In the genomic region with DNA sequence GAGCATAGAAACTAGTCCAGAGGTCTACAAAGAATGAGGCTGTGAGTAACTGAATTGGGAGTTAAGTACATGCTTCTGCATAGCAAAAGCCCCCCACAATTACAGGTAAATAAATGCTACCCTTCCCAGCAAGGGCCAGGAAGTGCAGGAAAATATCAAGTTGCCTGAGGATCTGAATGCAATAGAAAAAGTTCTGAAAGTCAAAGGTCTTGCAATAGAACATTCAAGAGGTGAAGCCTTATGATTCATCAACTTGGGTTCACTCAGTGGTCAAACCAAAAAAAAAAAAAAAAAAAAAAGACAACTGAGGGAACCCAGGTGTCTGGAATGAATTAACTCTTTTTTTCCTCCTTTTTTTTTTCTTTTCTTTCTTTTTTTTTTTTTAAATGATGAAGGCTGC, we compare ENCODE assay signal across 13 cellular contexts. TPM values are rescaled to one million over a fixed set of nuclear protein-coding genes. Genes with fewer than 3 reads are reported as not detected.
DNase-seq lines count a peak whose midpoint lies in the region; ATAC-seq, FAIRE-seq and TF ChIP-seq lines count a peak whose summit lies in the region.
"Had no signal": no experiment of that assay in that cellular context is flagged by ENCODE, and none has a peak within 500 bp of the region (broad histone marks: within the 10 kb centered on the region; RNA-seq: fewer than 3 reads in every experiment).

No MANE protein-coding gene starts in this region.

- no peaks in the 10 kb centered on the region for H4K20me1 ChIP-seq in H1 (replicated peaks in 1 of 2; ENCODE audit: control insufficient read depth in 1 of 2, insufficient read depth in 2 of 2, low read length in 2 of 2)

- TF ChIP-seq CTCF in NB4 (IDR thresholded peaks at IDR 0.05; ENCODE audit: low read depth, low read length) (no peak), H1 (IDR thresholded peaks at IDR 0.05; ENCODE audit: control extremely low read depth in 1 of 3, insufficient read depth in 1 of 3, low read depth in 1 of 3, low read length in 3 of 3) (no peak), nephron progenitor cell (IDR thresholded peaks at IDR 0.05) (no peak)

- peak overlapping the region; percentile 58 for H3K27ac Mint-ChIP-seq in nephron progenitor cell

- no peak overlapping the region for H3K27ac ChIP-seq in H1 (ENCODE audit: low read depth, low read length)
- H3K27ac ChIP-seq: cardiac muscle cell, pancreas had no signal

- H4K8ac ChIP-seq in H1 (ENCODE audit: extremely low read depth, insufficient read depth, low read length), result no peak overlapping the region

- ATAC-seq in GM18870 (IDR thresholded peaks at IDR 0.05; ENCODE audit: unreplicated experiment), result no peak

- H2BK120ac ChIP-seq in H1 (replicated peaks; ENCODE audit: low read depth, low read length), result no peak overlapping the region

- no peak overlapping the region for H3K23ac ChIP-seq in H1 (ENCODE audit: insufficient read length)

- no peaks in the 10 kb centered on the region for H3K23me2 ChIP-seq in H1 (ENCODE audit: low read depth, low read length)

- no peak overlapping the region for H3K14ac ChIP-seq in H1 (ENCODE audit: insufficient read length)

- no peak overlapping the region for H3K4me3 ChIP-seq in NB4 (ENCODE audit: low read depth, low read length)
- no peak overlapping the region for H3K4me3 ChIP-seq in H1 (ENCODE audit: extremely low read depth in 1 of 4, insufficient read depth in 2 of 4, low read depth in 3 of 4, low read length in 4 of 4)
- H3K4me3 ChIP-seq: cardiac muscle cell, pancreas had no signal

- peaks cover 0 to 11% (median 9%) of the 10 kb centered on the region in 4 experiments; a peak in 5 of 7 replicates for H3K4me1 ChIP-seq in H1 (replicated peaks in 1 of 4; ENCODE audit: control insufficient read depth in 3 of 4, insufficient read depth in 4 of 4, low read length in 3 of 4)
- H3K4me1 ChIP-seq: pancreas had no signal

- H2AK5ac ChIP-seq in H1 (ENCODE audit: low read depth, low read length), result no peak overlapping the region

- no peaks in the 10 kb centered on the region for H3K36me3 Mint-ChIP-seq in nephron progenitor cell (ENCODE audit: low read depth)

- H3K27me3 ChIP-seq in H1 (replicated peaks in 1 of 4; ENCODE audit: control insufficient read depth in 3 of 4, extremely low read depth in 1 of 4, insufficient read depth in 3 of 4, low read length in 3 of 4), result no peaks in the 10 kb centered on the region; a peak in 1 of 7 replicates
- H3K27me3 ChIP-seq: cardiac muscle cell, pancreas had no signal

- no peak for TF ChIP-seq RAD21 in H1 (IDR thresholded peaks at IDR 0.05 in 1 of 2, conservative IDR thresholded peaks at IDR 0.05 in 1 of 2; ENCODE audit: low read depth in 2 of 2, low read length in 2 of 2)

- no peaks in the 10 kb centered on the region for H3K79me1 ChIP-seq in H1 (ENCODE audit: low read depth, low read length)

- no peak overlapping the region for H3K4me3 Mint-ChIP-seq in nephron progenitor cell
- H3K4me3 Mint-ChIP-seq: activated CD8-positive, alpha-beta T cell treated with anti-CD3 and anti-CD28 coated beads, Interleukin-2, amount 10 ng/mL, durations not matched to agents 7 days and 5 days had no signal

- CTCF ChIA-PET in H1 (lab: Charles Lee; ENCODE audit: partially characterized antibody), result interaction anchor here (0.9 to 1.4 kb wide), 4 partner anchors 9 to 207 kb away, joined by 3 to 6 read pairs (median 4); no protein-coding TSS in a partner anchor

- H2BK12ac ChIP-seq in H1 (ENCODE audit: low read depth, low read length), result no peak overlapping the region

- H3K4me2 ChIP-seq in H1 (ENCODE audit: insufficient read depth in 1 of 2, low read depth in 2 of 2, low read length in 2 of 2), result no peak overlapping the region

- FAIRE-seq in H1 (lab: Jason Lieb, UNC), result no peak
- FAIRE-seq: pancreas had no signal

- H3K36me3 ChIP-seq in H1 (ENCODE audit: control insufficient read depth in 2 of 4, insufficient read depth in 4 of 4, low read length in 3 of 4), result peaks cover 0 to 3% (median 0%) of the 10 kb centered on the region in 4 experiments; a peak in 1 of 8 replicates
- H3K36me3 ChIP-seq: cardiac muscle cell, pancreas had no signal

- peaks cover 9 to 16% of the 10 kb centered on the region in 2 experiments for H3K9me3 ChIP-seq in H1 (ENCODE audit: insufficient read depth in 2 of 2, low read depth in 1 of 2, low read length in 1 of 2)
- H3K9me3 ChIP-seq: pancreas had no signal

- TF ChIP-seq EP300 in H1 (IDR thresholded peaks at IDR 0.05; ENCODE audit: borderline replicate concordance in 1 of 2, low read depth in 2 of 2, low read length in 2 of 2), result no peak

- H3K4me1 Mint-ChIP-seq in nephron progenitor cell, result peaks cover 29% of the 10 kb centered on the region

- no peak overlapping the region for H4K5ac ChIP-seq in H1 (ENCODE audit: insufficient read length, low read depth, low read length)

- H3K4ac ChIP-seq in H1 (replicated peaks; ENCODE audit: insufficient read length, low read depth, low read length), result no peak overlapping the region

- DNase-seq in ELR (ENCODE audit: low read depth) (peak; percentile 89), NB4 (ENCODE audit: low read depth) (peak; percentile 63), H1 (ENCODE audit: low read depth in 1 of 2, low spot score in 2 of 2) (no peak), nephron progenitor cell (no peak), NCI-H2171 (lab: John Stamatoyannopoulos, UW) (no peak), cerebellum (ENCODE audit: low spot score) (no peak), NCI-H526 treated with DMSO at 0.1 percent for 48 hours (lab: John Stamatoyannopoulos, UW) (no peak)
- DNase-seq: NCI-H1417, pancreas, SHP77 had no signal

- no peak overlapping the region for H3K9ac ChIP-seq in H1 (replicated peaks in 1 of 4; ENCODE audit: extremely low read depth in 1 of 4, low read depth in 3 of 4, low read length in 3 of 4)

- H2BK20ac ChIP-seq in H1 (ENCODE audit: low read length), result no peak overlapping the region

- no peak overlapping the region for H2BK5ac ChIP-seq in H1 (ENCODE audit: low read depth, low read length)

- no peak overlapping the region for H2BK15ac ChIP-seq in H1 (ENCODE audit: low read length)

- no peaks in the 10 kb centered on the region for H3K79me2 ChIP-seq in H1 (ENCODE audit: control insufficient read depth in 1 of 2, insufficient read depth in 2 of 2, low read length in 2 of 2)

- H4K91ac ChIP-seq in H1 (replicated peaks; ENCODE audit: insufficient read length, low read length), result no peak overlapping the region

- no peak overlapping the region for H2AFZ ChIP-seq in H1 (ENCODE audit: low read length)

- H3K27me3 Mint-ChIP-seq in nephron progenitor cell (ENCODE audit: low read depth, poor library complexity), result no peaks in the 10 kb centered on the region

- TF ChIP-seq POLR2A in NB4 (IDR thresholded peaks at IDR 0.05; ENCODE audit: extremely low read depth, insufficient read length), result no peak
- TF ChIP-seq POLR2A in H1 (IDR thresholded peaks at IDR 0.05; ENCODE audit: control extremely low read depth in 1 of 2, low read depth in 2 of 2, low read length in 2 of 2), result no peak

- POLR2A ChIA-PET in H1 (lab: Charles Lee; ENCODE audit: partially characterized antibody), result no interaction called here

- peaks cover 11% of the 10 kb centered on the region for H3K9me3 Mint-ChIP-seq in nephron progenitor cell

- no peak overlapping the region for H3K18ac ChIP-seq in H1 (ENCODE audit: extremely low read depth, low read length)

- no peak overlapping the region for H3K56ac ChIP-seq in H1 (replicated peaks; ENCODE audit: insufficient read length, low read depth, low read length)

TF ChIP-seq in H1, 55 proteins besides CTCF, POLR2A, EP300 and RAD21:
- TF ChIP-seq E2F6 (IDR thresholded peaks at IDR 0.05) (no peak), POU5F1 (IDR thresholded peaks at IDR 0.05; ENCODE audit: low read depth, low read length) (0 out of 2 replicates have a peak, but pooled peaks have one; percentile 7)

RNA-seq across cellular contexts. Expression of gene RFX8, which starts 42.8 kb away (rescaled TPM):
- 0.60 and 1.3 TPM in 2 replicates for total RNA-seq in H1 (2021; fragmentation: NEBNext Ultra II Directional; extraction: Animal tissue kit (Norgen Biotek cat#: 25700))
- 0.57 and 0.97 TPM in 2 replicates for polyA plus RNA-seq in H1 (2011; rRNA removed)
- 1.2 TPM for polyA plus RNA-seq in H1 (2011; cell fraction: cytosol; rRNA removed)
- polyA plus RNA-seq in H1 (2011; cell fraction: nucleus; rRNA removed), result 1.3 TPM
- 0.54 to 1.4 TPM (median 0.94 TPM) in 4 replicates for polyA plus RNA-seq in H1 (2012, experiment 1 of 2)
- polyA plus RNA-seq in H1 (2012, experiment 2 of 2), result not detected
- 0.41 TPM for polyA plus RNA-seq in H1 (2013, experiment 1 of 2)
- 0.22 TPM for polyA plus RNA-seq in H1 (2013, experiment 2 of 2)
- 0.28 and 0.34 TPM in 2 replicates for polyA minus RNA-seq in H1 (2011; rRNA and poly(A)+ RNA removed)
- polyA minus RNA-seq in H1 (2011; cell fraction: cytosol; rRNA and poly(A)+ RNA removed), result not detected
- 1.6 TPM for polyA minus RNA-seq in H1 (2011; cell fraction: nucleus; rRNA and poly(A)+ RNA removed)
- total RNA-seq in cerebellum, result 0.36 TPM
- polyA plus RNA-seq: cardiac muscle cell had no signal

Comparison
In these comparisons a context has a peak if more than half of its experiments do, and no peak if none do; other contexts are left out.
1. DNase-seq: peak in ELR (single experiment) and NB4 (single experiment); none in H1 (0 of 2), nephron progenitor cell (single experiment), NCI-H2171 (single experiment), cerebellum (single experiment) and NCI-H526 treated with DMSO at 0.1 percent for 48 hours (single experiment).